In the genomic region with DNA sequence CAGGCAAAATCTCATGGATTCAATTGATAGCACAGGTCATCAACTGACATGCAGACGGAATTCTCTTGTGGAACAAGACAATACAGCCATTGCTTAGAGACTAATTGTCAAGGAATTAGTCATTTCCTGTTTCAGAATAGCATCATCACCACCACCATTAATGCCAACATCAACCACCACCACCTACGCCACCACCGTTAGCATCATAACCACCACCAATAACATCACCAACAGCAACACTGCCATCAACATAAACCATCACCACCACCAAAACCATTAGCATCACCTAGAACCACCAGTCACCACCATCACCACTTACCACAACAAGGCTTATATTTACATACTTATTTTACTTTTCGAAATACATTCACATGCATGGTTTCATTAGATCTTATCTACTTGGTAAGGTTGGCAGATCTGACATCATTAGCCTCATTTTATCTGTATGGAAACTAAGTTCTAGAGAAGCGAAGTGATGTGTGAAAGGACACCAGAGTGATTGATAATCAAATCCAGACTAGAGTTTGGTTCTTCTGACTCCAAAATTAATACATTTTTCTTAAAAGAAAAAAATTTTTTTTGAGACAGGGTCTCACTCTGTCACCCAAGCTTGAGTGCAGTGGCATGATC, we compare ENCODE assay signal across 18 cellular contexts. TPM values are rescaled to one million over a fixed set of nuclear protein-coding genes. Genes with fewer than 3 reads are reported as not detected.
"Had no signal": no experiment of that assay in that cellular context is flagged by ENCODE, and none has a peak within 500 bp of the region (broad histone marks: within the 10 kb centered on the region; RNA-seq: fewer than 3 reads in every experiment).

No MANE protein-coding gene starts in this region.

RNA-seq across cellular contexts. Expression of gene SMIM34, which starts 6.2 kb away (rescaled TPM):
- total RNA-seq: colonic mucosa, esophagus squamous epithelium, kidney epithelial cell, left cardiac atrium, lung microvascular endothelial cell, mesothelial cell of epicardium, mucosa of descending colon, osteocyte, prostate gland, right atrium auricular region, sciatic nerve, smooth muscle cell, transverse colon, upper lobe of right lung had no signal
- polyA plus RNA-seq: heart right ventricle, smooth muscle cell had no signal

RNA-seq across cellular contexts. Expression of gene KCNE2, which starts 53.8 kb away (rescaled TPM):
- total RNA-seq: esophagus squamous epithelium, heart right ventricle, kidney epithelial cell, left cardiac atrium, left lung, lower leg skin, lung microvascular endothelial cell, prostate gland, right atrium auricular region, smooth muscle cell, suprapubic skin, transverse colon had no signal
